Comparison of ENCODE assay signal across 19 cellular contexts in the genomic region with DNA sequence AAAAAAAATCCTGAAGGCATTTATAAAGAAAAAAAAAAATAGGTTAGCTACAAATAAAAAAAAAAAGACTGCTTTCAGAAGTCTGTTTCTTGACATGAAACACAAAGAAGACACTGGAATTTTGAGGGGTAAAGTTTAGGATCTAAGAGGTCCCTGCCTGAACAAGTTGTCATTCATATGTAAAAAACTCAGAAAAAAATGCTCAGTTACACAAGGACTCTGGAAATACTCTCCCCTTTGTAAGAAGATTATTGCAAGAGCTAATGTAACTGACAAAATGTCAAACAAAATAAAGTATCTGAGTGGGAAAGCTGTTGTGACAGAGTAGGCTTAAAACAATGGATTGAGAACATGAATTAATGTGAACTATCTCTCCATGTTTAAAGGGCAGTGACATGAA.
"Had no signal": no experiment of that assay in that cellular context is flagged by ENCODE, and none has a peak within 500 bp of the region (broad histone marks: within the 10 kb centered on the region; RNA-seq: fewer than 3 reads in every experiment).

No MANE protein-coding gene starts in this region.

- H3K36me3 Mint-ChIP-seq: mesothelial cell of epicardium had no signal

- H3K36me3 ChIP-seq: esophagus muscularis mucosa, gastrocnemius medialis, heart right ventricle, left lung, lower lobe of right lung had no signal

- H3K9me3 ChIP-seq: esophagus muscularis mucosa, gastrocnemius medialis, left lung, lower lobe of right lung, mucosa of descending colon had no signal

- H3K27ac Mint-ChIP-seq: mesothelial cell of epicardium had no signal

- H3K4me1 ChIP-seq: foreskin keratinocyte, gastrocnemius medialis, heart right ventricle, left lung, lower lobe of right lung had no signal

- ATAC-seq: foreskin keratinocyte, gastrocnemius medialis, heart right ventricle, left cardiac atrium, left lung, left ventricle myocardium superior, lower lobe of right lung, mucosa of descending colon had no signal

- H3K27me3 ChIP-seq: dorsolateral prefrontal cortex, esophagus muscularis mucosa, foreskin keratinocyte, gastrocnemius medialis, heart right ventricle, left lung had no signal

- H3K4me3 ChIP-seq: coronary artery, dorsolateral prefrontal cortex, esophagus muscularis mucosa, gastrocnemius medialis, heart right ventricle, left lung, lower lobe of right lung, mucosa of descending colon had no signal

- DNase-seq: dermis blood vessel endothelial cell; dorsolateral prefrontal cortex; effector CD4-positive, alpha-beta T cell; effector memory CD4-positive, alpha-beta T cell; foreskin keratinocyte; gastrocnemius medialis; glutamatergic neuron; head of caudate nucleus; heart right ventricle; hippocampal formation; left cardiac atrium; left lung; left ventricle myocardium superior; lower lobe of right lung; mesenchymal stem cell; mucosa of descending colon had no signal
